Comparison of ENCODE assay signal across 8 cellular contexts in the genomic region with DNA sequence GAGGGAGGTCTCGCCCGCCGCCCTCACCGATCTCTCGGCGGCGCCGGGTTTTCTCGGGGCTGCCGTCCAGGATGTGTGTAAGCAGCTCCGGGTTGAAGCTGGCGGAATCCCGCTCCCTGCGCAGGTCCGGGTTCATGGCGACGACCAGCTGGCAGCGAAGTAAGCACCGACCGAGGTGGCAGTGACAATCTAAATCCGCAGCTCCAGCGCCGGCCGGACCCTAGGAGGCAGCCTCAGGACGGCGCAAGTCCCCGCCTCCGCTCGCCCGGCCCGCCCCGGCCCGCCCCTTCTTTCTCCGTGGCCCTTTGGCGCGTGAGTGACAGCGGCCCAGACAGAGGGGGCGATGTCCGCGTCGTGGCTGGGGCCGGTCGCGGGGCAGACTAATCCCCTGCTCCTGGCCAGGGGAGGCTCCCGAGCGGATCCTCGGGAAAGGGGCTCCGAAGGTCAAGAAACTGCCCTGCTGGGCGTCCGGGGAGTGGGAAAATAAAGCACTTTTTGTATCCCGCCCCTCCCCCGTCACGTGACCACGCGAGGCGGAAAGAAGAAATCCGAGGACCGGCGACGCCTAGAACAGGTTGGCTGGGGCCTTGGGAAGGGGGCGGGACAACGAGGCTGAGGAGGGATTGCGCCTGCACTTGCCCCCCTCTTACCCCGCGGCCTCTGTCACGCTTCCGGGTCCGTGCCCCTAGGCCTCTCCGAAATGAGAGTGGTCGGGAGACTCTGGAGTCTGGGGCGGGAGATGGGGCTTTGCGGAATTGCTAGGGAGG. TPM values are rescaled to one million over a fixed set of nuclear protein-coding genes. Genes with fewer than 3 reads are reported as not detected.
DNase-seq lines count a peak whose midpoint lies in the region; ATAC-seq and TF ChIP-seq lines count a peak whose summit lies in the region.

A gene (minus strand): TSS at position 229 of the 767 bp plus-strand sequence. CDS start 93 bp downstream, at position 136.
A gene with protein sequence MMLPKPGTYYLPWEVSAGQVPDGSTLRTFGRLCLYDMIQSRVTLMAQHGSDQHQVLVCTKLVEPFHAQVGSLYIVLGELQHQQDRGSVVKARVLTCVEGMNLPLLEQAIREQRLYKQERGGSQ (plus strand): TSS at position 303 of the 767 bp plus-strand sequence. CDS start 6,953 bp downstream, outside the sequence.

- H3K27ac ChIP-seq in CD8-positive, alpha-beta memory T cell (ENCODE audit: low read depth, low read length): peak within 1 kb of the TSS; percentile 95
- H3K27ac ChIP-seq in lung (ENCODE audit: low read depth in 1 of 2, low read length in 1 of 2): peak within 1 kb of the TSS; percentile 94 to 97

- H3K27me3 ChIP-seq in CD8-positive, alpha-beta memory T cell (ENCODE audit: insufficient read depth, low read length, poor library complexity, severe bottlenecking): no peaks in the 10 kb centered on the region
- no peaks in the 10 kb centered on the region for H3K27me3 ChIP-seq in lung (ENCODE audit: control insufficient read depth, insufficient read depth)

- 0 to 1% methylated on average over 59 to 72 of the region's 72 CpGs for WGBS in lung, 2 donors

- H3K27me3 Mint-ChIP-seq in CD8-positive, alpha-beta memory T cell: peaks cover 0 to 1% of the 10 kb centered on the region in 2 donors

- peaks cover 31% of the 10 kb centered on the region for H3K4me1 ChIP-seq in CD8-positive, alpha-beta memory T cell (ENCODE audit: insufficient read depth, low read length)
- peaks cover 0 to 2% of the 10 kb centered on the region in 2 donors for H3K4me1 ChIP-seq in lung (ENCODE audit: control insufficient read depth in 2 of 2, insufficient read depth in 2 of 2, low read length in 2 of 2)

- CTCF ChIA-PET in CD8-positive, alpha-beta memory T cell (lab: Charles Lee): no interaction called here

- no peaks in the 10 kb centered on the region for H3K9me3 ChIP-seq in CD8-positive, alpha-beta memory T cell (ENCODE audit: low read length)
- no peaks in the 10 kb centered on the region for H3K9me3 ChIP-seq in lung (ENCODE audit: control insufficient read depth in 2 of 2, insufficient read depth in 1 of 2, low read length in 1 of 2)

- ATAC-seq in GM19463 (IDR thresholded peaks at IDR 0.05; ENCODE audit: unreplicated experiment) (peak; percentile 91), lung (ENCODE audit: insufficient read depth, low FRiP score) (peak; percentile 95)

- peak; percentile 93 to 97 (median 95) for DNase-seq in CD8-positive, alpha-beta memory T cell
- peak; percentile 78 for DNase-seq in HS-27A (ENCODE audit: low read depth)
- peak; percentile 62 for DNase-seq in NK-92 (lab: John Stamatoyannopoulos, UW; ENCODE audit: unreplicated experiment)
- peak; percentile 90 to 94 for DNase-seq in activated CD8-positive, alpha-beta memory T cell treated with anti-CD3 and anti-CD28 coated beads for 1 hour (ENCODE audit: extremely low read depth in 1 of 2, low read depth in 1 of 2)
- DNase-seq in effector CD4-positive, alpha-beta T cell: peak; percentile 96
- peak; percentile 98 for DNase-seq in lung (ENCODE audit: low spot score)
- peak; percentile 85 to 90 (median 89) for DNase-seq in stimulated activated CD4-positive, alpha-beta T cell treated with anti-CD3 and anti-CD28 coated beads, TNF-alpha, amount 100 ng/mL, for 4 hours (ENCODE audit: low read depth in 3 of 3)

- H3K4me3 ChIP-seq in CD8-positive, alpha-beta memory T cell (ENCODE audit: low read length): peak within 1 kb of the TSS; percentile 84
- peak within 1 kb of the TSS; percentile 90 for H3K4me3 ChIP-seq in lung

- no peak for TF ChIP-seq CTCF in lung (IDR thresholded peaks at IDR 0.05; ENCODE audit: control extremely low read depth, extremely low read depth)

- H3K9me3 Mint-ChIP-seq in CD8-positive, alpha-beta memory T cell: no peaks in the 10 kb centered on the region

- H3K4me3 Mint-ChIP-seq in CD8-positive, alpha-beta memory T cell: peak within 1 kb of the TSS; percentile 96 to 100 (median 99)

- peaks cover 35 to 56% (median 47%) of the 10 kb centered on the region in 3 donors for H3K4me1 Mint-ChIP-seq in CD8-positive, alpha-beta memory T cell

- peaks cover 0 to 28% (median 0%) of the 10 kb centered on the region in 3 donors for H3K36me3 Mint-ChIP-seq in CD8-positive, alpha-beta memory T cell

- POLR2A ChIA-PET in CD8-positive, alpha-beta memory T cell (lab: Charles Lee): interaction anchor here (0.6 to 1.0 kb wide), 3 partner anchors 83 to 196 kb away, joined by 3 to 4 read pairs (median 3); a partner anchor contains a TSS

- no peaks in the 10 kb centered on the region for H3K36me3 ChIP-seq in CD8-positive, alpha-beta memory T cell (ENCODE audit: insufficient read depth, low read length)
- H3K36me3 ChIP-seq in lung (ENCODE audit: control insufficient read depth in 2 of 2, insufficient read depth in 2 of 2, low read length in 2 of 2): no peaks in the 10 kb centered on the region

- peak within 1 kb of the TSS; percentile 99 to 100 (median 100) for H3K27ac Mint-ChIP-seq in CD8-positive, alpha-beta memory T cell

RNA-seq across cellular contexts. Expression of the first gene that starts in this region (rescaled TPM):
- 10 to 100 TPM; 35.1 to 36.1 TPM for total RNA-seq in CD8-positive, alpha-beta memory T cell
- polyA plus RNA-seq in CD8-positive, alpha-beta memory T cell: 15.8 TPM
- 10 to 100 TPM; 69.4 to 80.1 TPM for total RNA-seq in lung
- polyA plus RNA-seq in lung: 10 to 100 TPM; 19.9 to 22.4 TPM

RNA-seq across cellular contexts. Expression of the second gene that starts in this region (rescaled TPM):
- 10 to 100 TPM; 15.9 to 17.3 TPM for total RNA-seq in CD8-positive, alpha-beta memory T cell
- 21.0 TPM for polyA plus RNA-seq in CD8-positive, alpha-beta memory T cell
- 10 to 100 TPM; 20.6 to 25.8 TPM for total RNA-seq in lung
- polyA plus RNA-seq in lung: 10 to 100 TPM; 32.1 to 33.5 TPM

Comparison
In these comparisons a context has a peak if more than half of its experiments do, and no peak if none do; other contexts are left out.
1. Peak in every context shown above with its lines: DNase-seq, ATAC-seq, H3K4me3 ChIP-seq and H3K27ac ChIP-seq.